1 cellular context compared by ENCODE assay signal in the genomic region with DNA sequence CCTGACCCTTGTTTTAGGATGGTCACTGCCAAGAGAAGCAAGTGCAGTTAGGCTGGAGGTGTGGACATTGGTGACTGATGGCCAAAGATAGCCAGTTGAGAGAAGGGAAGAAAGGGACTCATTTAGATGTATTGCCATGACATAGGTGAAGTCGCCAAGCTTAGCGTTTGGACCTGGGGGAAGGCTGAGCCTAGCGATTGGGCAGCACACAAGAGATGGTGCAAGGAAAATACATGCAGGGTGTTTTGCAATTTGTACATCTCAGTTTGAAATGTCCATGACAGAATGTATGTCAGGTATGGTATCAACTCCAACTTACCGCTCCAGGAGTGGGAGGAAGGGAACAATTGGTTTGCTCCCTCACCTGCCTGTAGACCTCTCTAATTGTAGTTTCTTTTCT.
TF ChIP-seq lines count a peak whose summit lies in the region.

No MANE protein-coding gene starts in this region.

TF ChIP-seq in GM12878, 131 proteins besides CTCF, POLR2A, EP300 and RAD21 (continued from another document):
- TF ChIP-seq, protein P1, sequence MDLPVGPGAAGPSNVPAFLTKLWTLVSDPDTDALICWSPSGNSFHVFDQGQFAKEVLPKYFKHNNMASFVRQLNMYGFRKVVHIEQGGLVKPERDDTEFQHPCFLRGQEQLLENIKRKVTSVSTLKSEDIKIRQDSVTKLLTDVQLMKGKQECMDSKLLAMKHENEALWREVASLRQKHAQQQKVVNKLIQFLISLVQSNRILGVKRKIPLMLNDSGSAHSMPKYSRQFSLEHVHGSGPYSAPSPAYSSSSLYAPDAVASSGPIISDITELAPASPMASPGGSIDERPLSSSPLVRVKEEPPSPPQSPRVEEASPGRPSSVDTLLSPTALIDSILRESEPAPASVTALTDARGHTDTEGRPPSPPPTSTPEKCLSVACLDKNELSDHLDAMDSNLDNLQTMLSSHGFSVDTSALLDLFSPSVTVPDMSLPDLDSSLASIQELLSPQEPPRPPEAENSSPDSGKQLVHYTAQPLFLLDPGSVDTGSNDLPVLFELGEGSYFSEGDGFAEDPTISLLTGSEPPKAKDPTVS (IDR thresholded peaks at IDR 0.05; ENCODE audit: low read depth, low read length), result no peak
